Comparison of ENCODE assay signal across 17 cellular contexts in the genomic region with DNA sequence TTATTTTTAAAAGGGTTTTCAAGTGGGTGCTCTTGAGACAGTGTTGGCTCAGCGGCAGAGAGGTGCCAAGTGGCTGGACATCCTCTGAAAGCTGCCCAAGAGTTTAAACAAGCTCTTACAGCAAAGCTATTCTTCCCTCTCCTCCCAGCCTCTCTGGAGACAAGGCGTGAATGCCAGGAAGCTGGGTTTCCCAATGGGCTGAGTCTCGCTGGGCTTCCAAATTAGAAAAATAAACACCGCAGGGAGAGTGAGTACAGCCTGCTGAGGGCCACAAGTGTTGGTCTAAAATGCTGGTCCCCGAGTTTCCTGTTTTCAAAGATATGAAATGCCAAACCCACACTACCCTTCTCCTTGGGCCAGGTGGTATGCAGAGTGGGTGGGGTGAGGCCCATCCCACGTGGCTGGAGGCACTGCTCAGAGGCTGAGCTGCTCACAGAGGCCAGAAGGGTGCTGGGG. TPM values are rescaled to one million over a fixed set of nuclear protein-coding genes. Genes with fewer than 3 reads are reported as not detected.
DNase-seq lines count a peak whose midpoint lies in the region; ATAC-seq and TF ChIP-seq lines count a peak whose summit lies in the region.
"Had no signal": no experiment of that assay in that cellular context is flagged by ENCODE, and none has a peak within 500 bp of the region (broad histone marks: within the 10 kb centered on the region; RNA-seq: fewer than 3 reads in every experiment).

No MANE protein-coding gene starts in this region.

- peaks cover 2% of the 10 kb centered on the region for H3K27me3 Mint-ChIP-seq in glutamatergic neuron (ENCODE audit: unreplicated experiment)
- H3K27me3 Mint-ChIP-seq in osteocyte (ENCODE audit: unreplicated experiment) = no peaks in the 10 kb centered on the region
- H3K27me3 Mint-ChIP-seq: activated B cell treated with CpG ODN at 0.5 μM for 24 hours had no signal

- H3K27ac Mint-ChIP-seq in glutamatergic neuron (ENCODE audit: unreplicated experiment) (peak overlapping the region; percentile 55), osteocyte (ENCODE audit: unreplicated experiment) (peak overlapping the region; percentile 38)
- H3K27ac Mint-ChIP-seq: activated B cell treated with CpG ODN at 0.5 μM for 24 hours had no signal

- H3K36me3 Mint-ChIP-seq in glutamatergic neuron (ENCODE audit: unreplicated experiment) (no peaks in the 10 kb centered on the region), osteocyte (ENCODE audit: unreplicated experiment) (peaks cover 31% of the 10 kb centered on the region)

- no peak overlapping the region for H3K4me3 ChIP-seq in Peyer's patch
- H3K4me3 ChIP-seq: spleen had no signal

- DNase-seq in DMS53 (lab: John Stamatoyannopoulos, UW) (peak; percentile 15), DMS53 treated with DMSO at 0.1 percent for 48 hours (lab: John Stamatoyannopoulos, UW; ENCODE audit: unreplicated experiment) (no peak), NCI-H510A treated with DMSO at 0.1 percent for 48 hours (lab: John Stamatoyannopoulos, UW) (peak; percentile 20), glutamatergic neuron (no peak), osteocyte (ENCODE audit: extremely low spot score, unreplicated experiment) (no peak), SK-N-DZ (ENCODE audit: low spot score) (no peak), Peyer's patch (no peak)
- DNase-seq: activated B cell treated with CpG ODN at 0.5 μM for 24 hours; activated gamma-delta T cell; KG1; NCI-H1436; spleen; stimulated activated naive CD8-positive, alpha-beta T cell treated with anti-CD3 and anti-CD28 coated beads, Interleukin-15, Interleukin-2, amounts not matched to agents 100 U/mL and 50 U/mL, for 24 hours had no signal

- H3K9me3 ChIP-seq in Peyer's patch = no peaks in the 10 kb centered on the region
- H3K9me3 ChIP-seq: spleen had no signal

- TF ChIP-seq POLR2A in Peyer's patch (IDR thresholded peaks at IDR 0.05) = no peak

- no peak for ATAC-seq in GM18519 (IDR thresholded peaks at IDR 0.05; ENCODE audit: low FRiP score, unreplicated experiment)
- ATAC-seq: stimulated activated naive CD8-positive, alpha-beta T cell treated with anti-CD3 and anti-CD28 coated beads, Interleukin-15, Interleukin-2, amounts not matched to agents 100 U/mL and 50 U/mL, for 24 hours had no signal

- H3K36me3 ChIP-seq in Peyer's patch = peaks cover 0 to 76% (median 0%) of the 10 kb centered on the region in 3 donors

- no peaks in the 10 kb centered on the region for H3K27me3 ChIP-seq in Peyer's patch
- H3K27me3 ChIP-seq: spleen had no signal

- H3K4me3 Mint-ChIP-seq in glutamatergic neuron (ENCODE audit: unreplicated experiment) (no peak overlapping the region), osteocyte (ENCODE audit: unreplicated experiment) (no peak overlapping the region)
- H3K4me3 Mint-ChIP-seq: activated B cell treated with CpG ODN at 0.5 μM for 24 hours had no signal

- no peak overlapping the region for H3K27ac ChIP-seq in Peyer's patch
- H3K27ac ChIP-seq: 22Rv1, HL-60, parathyroid adenoma, spleen had no signal

- peaks cover 14% of the 10 kb centered on the region for H3K9me3 Mint-ChIP-seq in glutamatergic neuron (ENCODE audit: unreplicated experiment)
- no peaks in the 10 kb centered on the region for H3K9me3 Mint-ChIP-seq in osteocyte (ENCODE audit: unreplicated experiment)
- H3K9me3 Mint-ChIP-seq: activated B cell treated with CpG ODN at 0.5 μM for 24 hours had no signal

- no peak for TF ChIP-seq CTCF in glutamatergic neuron (IDR thresholded peaks at IDR 0.05; ENCODE audit: partially characterized antibody, unreplicated experiment)
- no peak for TF ChIP-seq CTCF in osteocyte (IDR thresholded peaks at IDR 0.05)
- TF ChIP-seq CTCF in Peyer's patch (IDR thresholded peaks at IDR 0.05) = no peak

- H3K4me1 Mint-ChIP-seq in glutamatergic neuron (ENCODE audit: low read depth, unreplicated experiment) (peaks cover 12% of the 10 kb centered on the region), osteocyte (ENCODE audit: unreplicated experiment) (peaks cover 11% of the 10 kb centered on the region)
- H3K4me1 Mint-ChIP-seq: activated B cell treated with CpG ODN at 0.5 μM for 24 hours had no signal

- H3K4me1 ChIP-seq in Peyer's patch = no peaks in the 10 kb centered on the region
- H3K4me1 ChIP-seq: parathyroid adenoma, spleen had no signal

RNA-seq across cellular contexts. Expression of a gene that starts 36.4 kb away (rescaled TPM):
- total RNA-seq in glutamatergic neuron (ENCODE audit: unreplicated experiment) = 52.4 TPM
- 90.3 and 96.6 TPM in 2 replicates for total RNA-seq in osteocyte
- 24.1 and 26.5 TPM in 2 replicates for polyA plus RNA-seq in SK-N-DZ (2014; cell fraction: cytosol; rRNA removed)
- 26.0 and 47.5 TPM in 2 replicates for polyA plus RNA-seq in SK-N-DZ (2014; cell fraction: nucleus; rRNA removed)
- total RNA-seq in Peyer's patch = 100 to 1,000 TPM in 3 of 4 donors, 10 to 100 TPM in 1; 70.1 to 190 (median 152) TPM

RNA-seq across cellular contexts. Expression of a gene that starts 36.4 kb away (rescaled TPM):
- total RNA-seq in glutamatergic neuron (ENCODE audit: unreplicated experiment) (30.9 TPM), osteocyte (36.7 and 39.8 TPM in 2 replicates), Peyer's patch (10 to 100 TPM; 19.8 to 66.0 (median 28.6) TPM)
- polyA plus RNA-seq in SK-N-DZ (2014; cell fraction: cytosol; rRNA removed) = 70.5 and 77.0 TPM in 2 replicates
- 49.7 and 65.4 TPM in 2 replicates for polyA plus RNA-seq in SK-N-DZ (2014; cell fraction: nucleus; rRNA removed)

Comparison
In these comparisons a context has a peak if more than half of its experiments do, and no peak if none do; other contexts are left out.
1. DNase-seq: peak in DMS53 (single experiment) and NCI-H510A treated with DMSO at 0.1 percent for 48 hours (single experiment); none in DMS53 treated with DMSO at 0.1 percent for 48 hours (single experiment), glutamatergic neuron (single experiment), osteocyte (single experiment), SK-N-DZ (single experiment) and Peyer's patch (0 of 3).